9 cellular contexts compared by ENCODE assay signal in genomic region chr18:49768051-49768391, GRCh38. TPM values are rescaled to one million over a fixed set of nuclear protein-coding genes. Genes with fewer than 3 reads are reported as not detected.
DNase-seq lines count a peak whose midpoint lies in the region; ATAC-seq and TF ChIP-seq lines count a peak whose summit lies in the region.
"Had no signal": no experiment of that assay in that cellular context is flagged by ENCODE, and none has a peak within 500 bp of the region (broad histone marks: within the 10 kb centered on the region; RNA-seq: fewer than 3 reads in every experiment).

No MANE protein-coding gene starts in this region.

- no peaks in the 10 kb centered on the region; the same call in 1 of the 2 replicates for H3K27me3 ChIP-seq in GM06990 (replicated peaks; ENCODE audit: control insufficient read depth, insufficient read depth, low read length)
- H3K27me3 ChIP-seq in kidney epithelial cell (ENCODE audit: control insufficient read depth, insufficient read depth, low read length) = no peaks in the 10 kb centered on the region

- H3K36me3 ChIP-seq in GM06990 (ENCODE audit: control insufficient read depth, insufficient read depth, low read length) (no peaks in the 10 kb centered on the region), kidney epithelial cell (ENCODE audit: control insufficient read depth, insufficient read depth, low read length) (no peaks in the 10 kb centered on the region)

- TF ChIP-seq CTCF in GM06990 (IDR thresholded peaks at IDR 0.05; ENCODE audit: insufficient read depth, low read length, poor library complexity, severe bottlenecking) = peak; percentile 50
- peak; percentile 95 for TF ChIP-seq CTCF in kidney epithelial cell (IDR thresholded peaks at IDR 0.05; ENCODE audit: insufficient read depth, low read length, poor library complexity, severe bottlenecking)

- no peak for ATAC-seq in HG02938 (IDR thresholded peaks at IDR 0.05; ENCODE audit: unreplicated experiment)
- no peak for ATAC-seq in HG03460 (IDR thresholded peaks at IDR 0.05; ENCODE audit: unreplicated experiment)
- ATAC-seq in HG03457 (IDR thresholded peaks at IDR 0.05; ENCODE audit: unreplicated experiment) = no peak

- H3K4me3 ChIP-seq in GM06990 (replicated peaks; ENCODE audit: low read depth, low read length) (no peak overlapping the region), kidney epithelial cell (ENCODE audit: low read depth, low read length) (no peak overlapping the region)
- H3K4me3 ChIP-seq: SK-N-MC had no signal

- no peak for DNase-seq in GM06990 (ENCODE audit: extremely low read depth, insufficient read length)
- DNase-seq in MV-4-11 (lab: John Stamatoyannopoulos, UW) = peak; percentile 15
- peak; percentile 90 for DNase-seq in astrocyte of the hippocampus (ENCODE audit: low read depth, low spot score)
- no peak for DNase-seq in kidney epithelial cell (ENCODE audit: low read depth)
- DNase-seq in mesenteric fat pad (ENCODE audit: low spot score) = no peak

RNA-seq across cellular contexts. Expression of gene ACAA2, which starts 45.3 kb away (rescaled TPM):
- total RNA-seq in kidney epithelial cell (55.8 and 68.0 TPM in 2 replicates), mesenteric fat pad (178 TPM)

Comparison
In these comparisons a context has a peak if more than half of its experiments do, and no peak if none do; other contexts are left out.
1. DNase-seq: peak in MV-4-11 (single experiment) and astrocyte of the hippocampus (single experiment); none in GM06990 (single experiment), kidney epithelial cell (single experiment) and mesenteric fat pad (single experiment).